Comparison of ENCODE assay signal across 13 cellular contexts in the genomic region with DNA sequence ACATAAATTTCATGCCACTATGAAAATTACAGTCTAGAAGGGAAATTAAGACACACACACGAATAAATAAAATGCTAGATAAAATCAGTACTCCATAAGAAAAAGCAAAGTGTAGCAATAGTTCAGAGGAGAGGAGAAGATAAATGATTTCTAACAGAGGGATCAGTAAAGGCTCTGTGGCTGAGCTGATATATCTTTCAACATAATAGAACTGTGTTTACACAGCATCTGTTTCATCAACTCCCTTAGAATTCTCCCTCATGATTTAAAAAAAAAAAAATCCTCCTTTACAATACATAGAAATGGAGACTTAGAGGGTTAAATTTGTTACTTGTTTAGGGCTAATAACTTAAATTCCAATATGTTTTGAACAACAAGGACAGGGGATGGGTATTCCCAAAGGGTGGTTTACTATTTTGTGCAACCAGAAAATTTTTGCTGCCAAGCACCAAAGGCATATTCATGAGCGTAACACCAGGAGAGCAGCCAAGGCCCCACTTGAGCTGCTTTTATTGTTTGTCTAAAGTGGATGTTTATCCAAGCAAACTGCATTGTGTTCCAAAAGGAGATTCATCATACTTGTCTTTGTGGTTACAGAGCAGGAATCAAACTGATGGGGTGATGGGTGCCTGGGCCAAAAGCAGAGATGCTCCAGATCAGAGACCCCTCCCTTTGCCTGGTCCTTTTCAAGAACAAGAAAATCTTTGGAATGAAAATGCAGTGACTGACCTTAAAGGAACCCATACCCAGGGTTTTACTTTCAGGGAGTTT.
DNase-seq lines count a peak whose midpoint lies in the region; ATAC-seq and TF ChIP-seq lines count a peak whose summit lies in the region.
"Had no signal": no experiment of that assay in that cellular context is flagged by ENCODE, and none has a peak within 500 bp of the region (broad histone marks: within the 10 kb centered on the region; RNA-seq: fewer than 3 reads in every experiment).

No MANE protein-coding gene starts in this region.

- no peaks in the 10 kb centered on the region for H3K27me3 Mint-ChIP-seq in H9 (ENCODE audit: low read depth)

- intact Hi-C loops in colonic mucosa (cut with DNase I), result no loop called here

- H3K4me3 Mint-ChIP-seq in H9, result no peak overlapping the region
- H3K4me3 Mint-ChIP-seq: CD14-positive monocyte; naive thymus-derived CD4-positive, alpha-beta T cell; T-helper 1 cell treated with Interleukin-12 subunit alpha and Interleukin-12 subunit beta and Interleukin-4 antibody, amounts not matched to agents 30 μg/mL and 1 μg/mL, for 36 hours had no signal

- H3K14ac ChIP-seq in H9 (ENCODE audit: insufficient read depth, low read length), result no peak overlapping the region

- H3K9me3 ChIP-seq in colonic mucosa, result no peaks in the 10 kb centered on the region
- H3K9me3 ChIP-seq in H9 (ENCODE audit: control insufficient read depth, low read depth, low read length), result no peaks in the 10 kb centered on the region

- H3T11ph ChIP-seq in H9 (ENCODE audit: low read length), result no peak overlapping the region

- H4K8ac ChIP-seq in H9 (replicated peaks; ENCODE audit: insufficient read length, low read depth, low read length), result no peak overlapping the region

- ATAC-seq in HG03469 (IDR thresholded peaks at IDR 0.05; ENCODE audit: unreplicated experiment), result no peak
- no peak for ATAC-seq in GM18873 (IDR thresholded peaks at IDR 0.05; ENCODE audit: low FRiP score, unreplicated experiment)
- ATAC-seq: naive thymus-derived CD4-positive, alpha-beta T cell had no signal

- H3K27ac ChIP-seq in colonic mucosa, result no peak overlapping the region
- H3K27ac ChIP-seq in H9 (ENCODE audit: insufficient read length, low read depth, low read length), result no peak overlapping the region

- H4K91ac ChIP-seq in H9 (ENCODE audit: insufficient read length, low read depth, low read length), result no peak overlapping the region

- H3K4me1 ChIP-seq in colonic mucosa, result no peaks in the 10 kb centered on the region
- H3K4me1 ChIP-seq in H9 (ENCODE audit: insufficient read depth, low read length), result no peaks in the 10 kb centered on the region

- WGBS in H9 (ENCODE audit: extremely low coverage, insufficient read length, low lambda C conversion rate), result no CpG with 5 or more reads among the region's 2 CpGs

- H3K18ac ChIP-seq in H9 (ENCODE audit: insufficient read length, low read depth, low read length), result no peak overlapping the region

- no peak overlapping the region for H3K9ac ChIP-seq in colonic mucosa (ENCODE audit: low read depth in 2 of 2, low read length in 2 of 2)
- no peak overlapping the region for H3K9ac ChIP-seq in H9 (ENCODE audit: extremely low read depth, insufficient read length, low read length)

- H2AFZ ChIP-seq in H9 (ENCODE audit: low read length), result no peak overlapping the region

- H4K20me1 ChIP-seq in H9 (ENCODE audit: control insufficient read depth, insufficient read depth, insufficient read length), result no peaks in the 10 kb centered on the region

- no peaks in the 10 kb centered on the region for H3K79me1 ChIP-seq in H9 (ENCODE audit: insufficient read depth, low read depth, low read length, poor library complexity, severe bottlenecking)

- no peaks in the 10 kb centered on the region for H3K23me2 ChIP-seq in H9 (ENCODE audit: insufficient read length, low read depth, low read length, poor library complexity, severe bottlenecking)

- H3K36me3 ChIP-seq in colonic mucosa, result no peaks in the 10 kb centered on the region

- DNase-seq in G401 (ENCODE audit: low spot score) (peak; percentile 12), NCI-H2107 treated with DMSO at 0.1 percent for 48 hours (lab: John Stamatoyannopoulos, UW; ENCODE audit: unreplicated experiment) (peak; percentile 42), colonic mucosa (peak; percentile 32), pons (ENCODE audit: low spot score) (peak; percentile 89), H9 (no peak)
- DNase-seq in stimulated activated CD4-positive, alpha-beta T cell treated with anti-CD3 and anti-CD28 coated beads, Interleukin-4, amount 100 ng/mL, for 24 hours, result no peak
- DNase-seq: H7; naive thymus-derived CD4-positive, alpha-beta T cell; small intestine had no signal

- H3K4me3 ChIP-seq in colonic mucosa, result no peak overlapping the region

- H3K79me2 ChIP-seq in H9 (ENCODE audit: insufficient read depth, low read length), result no peaks in the 10 kb centered on the region

- no peak overlapping the region for H2BK120ac ChIP-seq in H9 (ENCODE audit: low read depth, low read length, poor library complexity, severe bottlenecking)

- TF ChIP-seq CTCF in colonic mucosa (IDR thresholded peaks at IDR 0.05) (no peak), H9 (conservative IDR thresholded peaks at IDR 0.05) (no peak)

- H3K23ac ChIP-seq in H9 (ENCODE audit: insufficient read length, low read depth, low read length), result no peak overlapping the region

- H3K56ac ChIP-seq in H9 (ENCODE audit: insufficient read length, low read depth, low read length), result no peak overlapping the region

- no peaks in the 10 kb centered on the region for H3K36me3 Mint-ChIP-seq in H9 (ENCODE audit: insufficient read depth in 1 of 3, low read depth in 3 of 3)
- H3K36me3 Mint-ChIP-seq: CD14-positive monocyte; naive thymus-derived CD4-positive, alpha-beta T cell had no signal

- in situ Hi-C loops in G401 (cut with HindIII; ENCODE audit: low sequenced_read_pairs), result no loop called here

- no peak overlapping the region for H3K27ac Mint-ChIP-seq in H9
- H3K27ac Mint-ChIP-seq: CD14-positive monocyte; naive thymus-derived CD4-positive, alpha-beta T cell; T-helper 1 cell treated with Interleukin-12 subunit alpha and Interleukin-12 subunit beta and Interleukin-4 antibody, amounts not matched to agents 30 μg/mL and 1 μg/mL, for 36 hours had no signal

- H2BK20ac ChIP-seq in H9 (ENCODE audit: low read depth, low read length, poor library complexity, severe bottlenecking), result no peak overlapping the region

- H3K9me3 Mint-ChIP-seq in H9, result no peaks in the 10 kb centered on the region
- H3K9me3 Mint-ChIP-seq: T-helper 1 cell treated with Interleukin-12 subunit alpha and Interleukin-12 subunit beta and Interleukin-4 antibody, amounts not matched to agents 30 μg/mL and 1 μg/mL, for 36 hours had no signal

- H2BK15ac ChIP-seq in H9 (ENCODE audit: low read depth, low read length), result no peak overlapping the region

- no peaks in the 10 kb centered on the region for H3K27me3 ChIP-seq in colonic mucosa
- no peaks in the 10 kb centered on the region for H3K27me3 ChIP-seq in H9 (ENCODE audit: insufficient read depth, low read length)

- no peak overlapping the region for H3K4ac ChIP-seq in H9 (ENCODE audit: low read depth, low read length)

- peaks cover 0 to 7% of the 10 kb centered on the region in 2 experiments; a peak in 2 of 4 replicates for H3K4me1 Mint-ChIP-seq in H9
- H3K4me1 Mint-ChIP-seq: CD14-positive monocyte; naive thymus-derived CD4-positive, alpha-beta T cell had no signal

- H4K5ac ChIP-seq in H9 (ENCODE audit: insufficient read length, low read depth, low read length), result no peak overlapping the region

- H2BK12ac ChIP-seq in H9 (ENCODE audit: insufficient read length, low read depth, low read length), result no peak overlapping the region

- H3K4me2 ChIP-seq in H9 (ENCODE audit: insufficient read depth, insufficient read length, low read length), result no peak overlapping the region

- H2AK5ac ChIP-seq in H9 (ENCODE audit: insufficient read length, low read length), result no peak overlapping the region

- H2BK5ac ChIP-seq in H9 (ENCODE audit: insufficient read length, low read length), result no peak overlapping the region

Comparison
In these comparisons a context has a peak if more than half of its experiments do, and no peak if none do; other contexts are left out.
1. DNase-seq: peak in G401 (single experiment), NCI-H2107 treated with DMSO at 0.1 percent for 48 hours (single experiment), colonic mucosa (single experiment) and pons (single experiment); none in stimulated activated CD4-positive, alpha-beta T cell treated with anti-CD3 and anti-CD28 coated beads, Interleukin-4, amount 100 ng/mL, for 24 hours (single experiment) and H9 (single experiment).